In genomic region chr4:140153419-140153743, GRCh38 we compare ENCODE assay signal across 8 cellular contexts. TPM values are rescaled to one million over a fixed set of nuclear protein-coding genes. Genes with fewer than 3 reads are reported as not detected.
A peak's percentile ranks its signal among the peaks of the same experiment; 100 is the strongest.
DNase-seq lines count a peak whose midpoint lies in the region; ATAC-seq, FAIRE-seq and TF ChIP-seq lines count a peak whose summit lies in the region.

No MANE protein-coding gene starts in this region.

- H3K9me3 ChIP-seq in astrocyte (ENCODE audit: insufficient read depth, low read depth, low read length) (no peaks in the 10 kb centered on the region), tibial artery (no peaks in the 10 kb centered on the region)

- H4K20me1 ChIP-seq in astrocyte (ENCODE audit: insufficient read depth, low read length): no peaks in the 10 kb centered on the region

- H3K4me1 ChIP-seq in astrocyte (ENCODE audit: insufficient read depth, low read length): peaks cover 7% of the 10 kb centered on the region
- H3K4me1 ChIP-seq in tibial artery: peaks cover 0 to 18% (median 8%) of the 10 kb centered on the region in 4 donors

- ATAC-seq in activated T-cell treated with anti-CD3 and anti-CD28 coated beads, Interleukin-2, amount 50 U/mL, for 72 hours (replicated peaks in 1 of 2): no peak

- no peak for FAIRE-seq in astrocyte (lab: Jason Lieb, UNC)

- peak overlapping the region; percentile 99 for H3K4me2 ChIP-seq in astrocyte (ENCODE audit: low read length)

- TF ChIP-seq CTCF in astrocyte (IDR thresholded peaks at IDR 0.05; ENCODE audit: insufficient read depth, low read depth, low read length) (no peak), lower leg skin (IDR thresholded peaks at IDR 0.05) (no peak), tibial artery (IDR thresholded peaks at IDR 0.05) (no peak)

- intact Hi-C loops in lower leg skin (cut with DNase I; ENCODE audit: low total_unique reads): loop anchor here (5.0 to 10.0 kb wide), 2 partner anchors 91 to 421 kb away; no protein-coding TSS in a partner anchor
- intact Hi-C loops in tibial artery (cut with DNase I; ENCODE audit: low total_unique reads): no loop called here

- H3K9ac ChIP-seq in astrocyte (ENCODE audit: low read length): peak overlapping the region; percentile 91

- no peak for DNase-seq in activated T-cell treated with anti-CD3 and anti-CD28 coated beads, Interleukin-2, amount 50 U/mL, for 72 hours
- DNase-seq in activated T-cell treated with anti-CD3 and anti-CD28 coated beads, Interleukin-2, amount 50 U/mL, for 1 hour: no peak
- DNase-seq in astrocyte (ENCODE audit: low read depth): no peak
- no peak for DNase-seq in lower leg skin (ENCODE audit: low spot score in 2 of 2)
- DNase-seq in tibial artery: no peak
- no peak for DNase-seq in activated gamma-delta T cell treated with Interleukin-2 at 50 U/mL for 16 hours
- no peak for DNase-seq in DMS79 (lab: John Stamatoyannopoulos, UW)
- DNase-seq in NCI-H82 treated with DMSO at 0.1 percent for 48 hours (lab: John Stamatoyannopoulos, UW; ENCODE audit: unreplicated experiment): no peak

- peak overlapping the region; percentile 85 for H2AFZ ChIP-seq in astrocyte (ENCODE audit: low read depth, low read length)

- TF ChIP-seq POLR2A in lower leg skin (IDR thresholded peaks at IDR 0.05): no peak

- H3K4me3 Mint-ChIP-seq in activated T-cell treated with anti-CD3 and anti-CD28 coated beads, Interleukin-2, amount 50 U/mL, for 72 hours: peak overlapping the region; percentile 95 to 99
- peak overlapping the region; percentile 93 for H3K4me3 Mint-ChIP-seq in astrocyte (ENCODE audit: unreplicated experiment)

- H3K36me3 Mint-ChIP-seq in activated T-cell treated with anti-CD3 and anti-CD28 coated beads, Interleukin-2, amount 50 U/mL, for 72 hours (ENCODE audit: insufficient read depth in 2 of 2): peaks cover 0 to 3% of the 10 kb centered on the region in 2 donors
- H3K36me3 Mint-ChIP-seq in astrocyte (ENCODE audit: low read depth, unreplicated experiment): no peaks in the 10 kb centered on the region

- no peaks in the 10 kb centered on the region for H3K36me3 ChIP-seq in astrocyte (ENCODE audit: insufficient read depth, low read length)
- H3K36me3 ChIP-seq in tibial artery: no peaks in the 10 kb centered on the region

- 1% methylated on average over 15 of the region's 15 CpGs for WGBS in lower leg skin, 2 donors

- H3K4me1 Mint-ChIP-seq in activated T-cell treated with anti-CD3 and anti-CD28 coated beads, Interleukin-2, amount 50 U/mL, for 72 hours (ENCODE audit: low read depth): peaks cover 52% of the 10 kb centered on the region
- peaks cover 11% of the 10 kb centered on the region for H3K4me1 Mint-ChIP-seq in astrocyte (ENCODE audit: low read depth, unreplicated experiment)

- H3K27ac Mint-ChIP-seq in activated T-cell treated with anti-CD3 and anti-CD28 coated beads, Interleukin-2, amount 50 U/mL, for 72 hours: peak overlapping the region; percentile 63
- H3K27ac Mint-ChIP-seq in astrocyte (ENCODE audit: unreplicated experiment): peak overlapping the region; percentile 92

- H3K27me3 ChIP-seq in astrocyte (ENCODE audit: insufficient read depth, low read length) (no peaks in the 10 kb centered on the region), tibial artery (no peaks in the 10 kb centered on the region)

- H3K27ac ChIP-seq in astrocyte (ENCODE audit: low read depth, low read length) (peak overlapping the region; percentile 91), tibial artery (peak overlapping the region; percentile 96)

- H3K79me2 ChIP-seq in astrocyte (ENCODE audit: insufficient read depth, low read length): peaks cover 6% of the 10 kb centered on the region

- peaks cover 26% of the 10 kb centered on the region for H3K27me3 Mint-ChIP-seq in activated T-cell treated with anti-CD3 and anti-CD28 coated beads, Interleukin-2, amount 50 U/mL, for 72 hours (ENCODE audit: low read depth)
- no peaks in the 10 kb centered on the region for H3K27me3 Mint-ChIP-seq in astrocyte (ENCODE audit: low read depth, unreplicated experiment)

- no peaks in the 10 kb centered on the region for H3K9me3 Mint-ChIP-seq in activated T-cell treated with anti-CD3 and anti-CD28 coated beads, Interleukin-2, amount 50 U/mL, for 72 hours
- no peaks in the 10 kb centered on the region for H3K9me3 Mint-ChIP-seq in astrocyte (ENCODE audit: unreplicated experiment)

- peak overlapping the region; percentile 97 for H3K4me3 ChIP-seq in astrocyte (ENCODE audit: insufficient read depth, low read depth, low read length)
- H3K4me3 ChIP-seq in lower leg skin (ENCODE audit: low read depth, poor library complexity, severe bottlenecking): peak overlapping the region; percentile 77
- H3K4me3 ChIP-seq in tibial artery: peak overlapping the region; percentile 76 to 91

RNA-seq across cellular contexts. Expression of gene MAML3, which starts 0.6 kb away (rescaled TPM):
- 1 to 10 TPM; 5.3 to 5.5 TPM for total RNA-seq in activated T-cell treated with anti-CD3 and anti-CD28 coated beads, Interleukin-2, amount 50 U/mL, for 72 hours
- total RNA-seq in astrocyte (8.1 and 10.2 TPM in 2 replicates), lower leg skin (10 to 100 TPM; 21.2 to 28.4 (median 22.1) TPM)
